Comparison of ENCODE assay signal across 9 cellular contexts in the genomic region with DNA sequence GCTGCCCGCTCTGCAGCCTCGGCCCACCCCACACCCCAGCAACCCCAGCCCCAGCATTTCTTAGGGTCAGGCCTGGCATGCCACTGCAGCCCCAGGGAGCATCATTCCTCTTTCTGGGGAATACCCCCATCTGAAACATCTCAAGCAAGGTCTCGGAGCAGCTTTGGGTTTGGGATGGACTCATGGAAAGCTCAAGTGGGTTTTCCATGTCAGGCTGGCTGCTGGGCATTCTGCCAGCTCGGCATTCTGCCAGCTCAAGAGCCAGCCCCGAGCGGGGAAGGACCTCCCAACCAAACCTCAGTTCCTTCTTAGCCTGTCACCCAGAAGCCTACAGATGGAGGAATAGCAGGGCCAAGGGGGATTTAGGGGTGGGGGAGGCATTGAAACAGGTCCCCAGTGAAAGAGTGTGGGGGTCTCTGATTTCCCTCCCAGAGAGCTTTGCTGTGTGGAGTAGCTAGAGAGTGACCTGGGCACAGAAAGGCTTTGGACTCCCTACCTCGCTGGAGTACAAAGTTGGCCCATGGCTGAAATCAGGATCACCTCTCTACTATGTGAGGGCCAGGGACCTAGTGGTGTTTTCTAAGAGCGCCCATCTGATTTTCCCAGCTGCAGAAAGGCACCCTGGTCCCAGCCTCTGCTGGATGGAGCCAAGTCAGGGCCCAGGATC. TPM values are rescaled to one million over a fixed set of nuclear protein-coding genes. Genes with fewer than 3 reads are reported as not detected.
A peak's percentile ranks its signal among the peaks of the same experiment; 100 is the strongest.
DNase-seq lines count a peak whose midpoint lies in the region; ATAC-seq and TF ChIP-seq lines count a peak whose summit lies in the region.
"Had no signal": no experiment of that assay in that cellular context is flagged by ENCODE, and none has a peak within 500 bp of the region (broad histone marks: within the 10 kb centered on the region; RNA-seq: fewer than 3 reads in every experiment).

No MANE protein-coding gene starts in this region.

- H3K27me3 ChIP-seq in HL-60 (ENCODE audit: insufficient read depth, poor library complexity, severe bottlenecking) (no peaks in the 10 kb centered on the region), rectal smooth muscle tissue (ENCODE audit: control insufficient read depth, insufficient read depth, low read length) (no peaks in the 10 kb centered on the region)
- H3K27me3 ChIP-seq: neutrophil had no signal

- H3K27ac ChIP-seq in HL-60 (replicated peaks) = no peak overlapping the region
- H3K27ac ChIP-seq in rectal smooth muscle tissue (ENCODE audit: low read depth, low read length) = peak overlapping the region; percentile 86
- H3K27ac ChIP-seq: neutrophil had no signal

- H3K9ac ChIP-seq in rectal smooth muscle tissue (ENCODE audit: low read length) = peak overlapping the region; percentile 4

- DNase-seq in HL-60 (ENCODE audit: low read depth in 1 of 2, low spot score in 1 of 2) (peak; percentile 14 to 29), SHP77 (lab: John Stamatoyannopoulos, UW) (peak; percentile 78 to 91), Right ventricle myocardium inferior (ENCODE audit: missing footprints) (peak; percentile 76), SKM-1 (lab: John Stamatoyannopoulos, UW; ENCODE audit: unreplicated experiment) (no peak), T-helper 1 cell (no peak)

- intact Hi-C loops in Right ventricle myocardium inferior (cut with DNase I) = loop anchor here (1.0 kb wide), 1 partner anchor 27 kb away; the partner anchor contains the start of gene PSMB4

- H3K4me3 ChIP-seq in HL-60 (replicated peaks; ENCODE audit: insufficient read depth, low read length) (no peak overlapping the region), rectal smooth muscle tissue (ENCODE audit: low read length) (peak overlapping the region; percentile 51)

- ATAC-seq in Right ventricle myocardium inferior (peak; percentile 37), HG03175 (IDR thresholded peaks at IDR 0.05; ENCODE audit: unreplicated experiment) (no peak), GM21390 (IDR thresholded peaks at IDR 0.05; ENCODE audit: unreplicated experiment) (no peak)

- H3K4me1 ChIP-seq in rectal smooth muscle tissue (ENCODE audit: control insufficient read depth, insufficient read depth, low read length) = peaks cover 19% of the 10 kb centered on the region

- no peaks in the 10 kb centered on the region for H3K36me3 ChIP-seq in rectal smooth muscle tissue (ENCODE audit: control insufficient read depth, insufficient read depth, low read length)
- H3K36me3 ChIP-seq: neutrophil had no signal

- no peak for TF ChIP-seq CTCF in HL-60 (IDR thresholded peaks at IDR 0.05; ENCODE audit: insufficient read depth, low read length)

RNA-seq across cellular contexts. Expression of gene SELENBP1, which starts 0.6 kb away (rescaled TPM):
- 129 TPM for total RNA-seq in Right ventricle myocardium inferior

RNA-seq across cellular contexts. Expression of gene RFX5, which starts 24.8 kb away (rescaled TPM):
- 16.5 TPM for total RNA-seq in Right ventricle myocardium inferior

RNA-seq across cellular contexts. Expression of gene PSMB4, which starts 27.5 kb away (rescaled TPM):
- total RNA-seq in Right ventricle myocardium inferior = 185 TPM

RNA-seq across cellular contexts. Expression of gene PI4KB, which starts 44.7 kb away (rescaled TPM):
- total RNA-seq in Right ventricle myocardium inferior = 53.7 TPM

Comparison
In these comparisons a context has a peak if more than half of its experiments do, and no peak if none do; other contexts are left out.
1. DNase-seq: peak in HL-60 (2 of 2), SHP77 (2 of 2) and Right ventricle myocardium inferior (single experiment); none in SKM-1 (single experiment) and T-helper 1 cell (0 of 5).